ENCODE assay signal across 15 cellular contexts in the genomic region with DNA sequence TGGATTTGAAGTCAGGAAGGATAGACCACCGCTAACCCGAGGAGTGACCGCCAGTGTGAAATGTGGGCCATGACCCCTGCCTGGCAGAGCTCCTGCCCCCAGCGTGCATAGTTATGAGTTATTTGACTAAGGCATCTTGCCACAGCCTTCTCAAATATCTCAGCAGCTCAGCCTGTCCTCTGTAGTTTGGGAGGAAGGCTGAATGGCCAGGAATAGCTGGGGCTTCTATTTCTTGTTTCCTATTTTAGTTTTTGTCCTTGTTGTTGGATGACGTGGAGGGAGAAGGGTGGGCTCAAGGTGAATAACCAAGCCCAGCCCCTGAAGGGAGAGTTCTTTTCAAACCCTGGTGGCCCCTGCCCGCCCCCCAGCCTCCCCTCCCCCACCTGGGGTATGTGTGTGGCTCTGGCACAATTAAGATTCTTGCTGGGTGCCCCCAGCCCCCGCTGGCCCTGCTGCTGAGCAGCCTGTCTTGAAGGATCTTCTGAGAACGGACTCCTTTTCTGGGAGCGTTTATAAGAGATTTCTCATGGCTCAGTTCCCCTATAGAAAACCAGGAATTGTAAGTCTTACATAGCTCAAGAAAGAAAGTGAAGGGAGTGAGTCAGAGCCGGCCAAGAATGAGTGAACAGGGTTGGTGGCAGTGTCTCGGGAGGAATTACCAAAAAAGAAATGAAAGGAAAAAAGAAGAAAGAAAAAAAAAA.
A peak's percentile ranks its signal among the peaks of the same experiment; 100 is the strongest.
DNase-seq lines count a peak whose midpoint lies in the region; ATAC-seq and TF ChIP-seq lines count a peak whose summit lies in the region.
"Had no signal": no experiment of that assay in that cellular context is flagged by ENCODE, and none has a peak within 500 bp of the region (broad histone marks: within the 10 kb centered on the region; RNA-seq: fewer than 3 reads in every experiment).

No MANE protein-coding gene starts in this region.

- H3K9ac ChIP-seq in GM23248 (peak overlapping the region; percentile 24; the same call in 1 of the 2 replicates), iPS-18a (ENCODE audit: low read length) (peak overlapping the region; percentile 37), skeletal muscle satellite cell (ENCODE audit: low read depth, low read length) (peak overlapping the region; percentile 34)

- H2AFZ ChIP-seq in GM23248: no peak overlapping the region

- H4K20me1 ChIP-seq in GM23248 (ENCODE audit: insufficient read depth): no peaks in the 10 kb centered on the region

- H3K9me2 ChIP-seq in GM23248 (ENCODE audit: insufficient read depth): no peaks in the 10 kb centered on the region

- peaks cover 52% of the 10 kb centered on the region for H3K79me2 ChIP-seq in GM23248 (ENCODE audit: insufficient read depth)

- WGBS in GM23248 (ENCODE audit: low coverage in 1 of 2, low lambda C conversion rate in 2 of 2, missing lambda C conversion rate in 2 of 2), 2 experiments: 27 to 28% methylated on average over 10 to 11 of the region's 11 CpGs

- H3F3A ChIP-seq in GM23248 (ENCODE audit: insufficient read depth): no peaks in the 10 kb centered on the region

- peak overlapping the region; percentile 50 for H3K4me2 ChIP-seq in GM23248 (ENCODE audit: unreplicated experiment)
- peak overlapping the region; percentile 72 for H3K4me2 ChIP-seq in skeletal muscle satellite cell (ENCODE audit: low read length)

- ATAC-seq in HG02623 (IDR thresholded peaks at IDR 0.05; ENCODE audit: unreplicated experiment): no peak
- ATAC-seq in HG03280 (IDR thresholded peaks at IDR 0.05; ENCODE audit: unreplicated experiment): no peak

- H3K4me3 ChIP-seq in GM23248 (peak overlapping the region; percentile 23; the same call in 1 of the 2 replicates), choroid plexus epithelial cell (ENCODE audit: low read depth, low read length) (peak overlapping the region; percentile 27), iPS-18a (ENCODE audit: low read length) (peak overlapping the region; percentile 46), skeletal muscle satellite cell (ENCODE audit: low read length) (peak overlapping the region; percentile 29)

- H3K9me3 ChIP-seq in GM23248 (ENCODE audit: low read depth) (no peaks in the 10 kb centered on the region), iPS-18a (ENCODE audit: control insufficient read depth, low read depth, low read length) (no peaks in the 10 kb centered on the region), skeletal muscle satellite cell (replicated peaks; ENCODE audit: low read length) (no peaks in the 10 kb centered on the region)

- TF ChIP-seq CTCF in choroid plexus epithelial cell (conservative IDR thresholded peaks at IDR 0.05; ENCODE audit: low read depth, low read length): no peak

- peak; percentile 77 for DNase-seq in GM23248
- peak; percentile 66 for DNase-seq in choroid plexus epithelial cell (ENCODE audit: low read depth)
- DNase-seq in NCI-H446 (lab: John Stamatoyannopoulos, UW): no peak
- DNase-seq in OCI-M1 (lab: John Stamatoyannopoulos, UW): no peak
- DNase-seq: activated CD4-positive, alpha-beta T cell treated with anti-CD3 and anti-CD28 coated beads, Interleukin-2, amount 10 ng/mL, durations not matched to agents 7 days and 5 days; activated effector memory CD4-positive, alpha-beta T cell treated with anti-CD3 and anti-CD28 coated beads, Interleukin-2, amount 50 U/mL, for 16 hours; Calu3; immature natural killer cell; NCI-H1048; NCI-H82 had no signal

- H3K36me3 ChIP-seq in GM23248 (ENCODE audit: low read depth) (no peaks in the 10 kb centered on the region), iPS-18a (ENCODE audit: control insufficient read depth, low read depth, low read length) (no peaks in the 10 kb centered on the region), skeletal muscle satellite cell (ENCODE audit: insufficient read depth, low read length) (no peaks in the 10 kb centered on the region)

- H3K4me1 ChIP-seq in GM23248 (ENCODE audit: insufficient read depth) (peaks cover 12% of the 10 kb centered on the region), iPS-18a (ENCODE audit: control insufficient read depth, low read depth, low read length) (peaks cover 32% of the 10 kb centered on the region), skeletal muscle satellite cell (ENCODE audit: control insufficient read depth, insufficient read depth, low read length) (peaks cover 19% of the 10 kb centered on the region)

- H3K27ac ChIP-seq in GM23248 (peak overlapping the region; percentile 39), iPS-18a (ENCODE audit: low read length) (peak overlapping the region; percentile 61)
- H3K27ac ChIP-seq: HL-60 had no signal

- in situ Hi-C loops in GM23248 (cut with MboI): no loop called here

- H3K27me3 ChIP-seq in GM23248 (replicated peaks; ENCODE audit: insufficient read depth) (no peaks in the 10 kb centered on the region), iPS-18a (ENCODE audit: control insufficient read depth, insufficient read depth, low read length) (no peaks in the 10 kb centered on the region), skeletal muscle satellite cell (ENCODE audit: control insufficient read depth, insufficient read depth, low read length) (no peaks in the 10 kb centered on the region)

Comparison
In these comparisons a context has a peak if more than half of its experiments do, and no peak if none do; other contexts are left out.
1. DNase-seq: peak in GM23248 (single experiment) and choroid plexus epithelial cell (single experiment); none in NCI-H446 (0 of 2) and OCI-M1 (single experiment).
2. Peak in every context shown above with its lines, with median percentiles within 50 percentile points of each other: H3K4me3 ChIP-seq and H3K9ac ChIP-seq.